ENCODE assay signal across 8 cellular contexts in the genomic region with DNA sequence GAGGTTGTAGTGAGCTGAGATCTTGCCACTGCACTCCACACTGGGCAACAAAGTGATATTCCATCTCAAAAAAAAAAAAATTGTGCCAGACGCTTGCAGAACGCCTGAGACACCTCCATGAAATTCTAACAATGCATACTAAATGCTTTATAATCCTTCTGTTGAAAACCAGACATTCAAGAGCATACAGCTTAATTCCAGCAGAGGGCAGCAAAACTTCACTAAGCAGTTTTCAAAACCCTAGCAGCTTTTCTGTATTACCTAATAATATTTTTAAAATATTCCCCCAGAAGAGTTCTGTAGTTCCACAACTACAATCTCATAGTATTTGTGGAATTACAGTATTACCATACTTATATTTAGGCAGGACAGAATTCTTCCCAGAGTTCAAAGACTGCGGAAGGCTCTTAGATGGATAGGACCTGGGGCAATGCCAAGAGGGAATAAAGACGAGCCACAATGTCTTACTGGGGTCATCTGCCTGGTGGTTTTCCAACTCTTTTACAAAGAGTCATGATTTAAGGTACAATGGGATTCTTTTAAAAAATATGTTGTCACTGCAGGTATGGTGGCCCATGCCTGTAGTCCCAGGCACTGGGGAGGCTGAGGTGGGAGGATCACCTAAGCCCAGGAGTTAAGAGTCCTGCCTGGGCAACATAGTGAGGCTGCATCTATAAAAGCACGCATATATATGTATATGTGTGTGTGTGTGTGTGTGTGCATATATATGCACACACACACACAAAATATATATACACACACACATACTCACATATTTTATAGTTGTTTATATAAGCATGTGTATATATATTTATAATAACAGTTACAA. TPM values are rescaled to one million over a fixed set of nuclear protein-coding genes. Genes with fewer than 3 reads are reported as not detected.
DNase-seq lines count a peak whose midpoint lies in the region; ATAC-seq, FAIRE-seq and TF ChIP-seq lines count a peak whose summit lies in the region.

No MANE protein-coding gene starts in this region.

- CTCF ChIA-PET in mammary epithelial cell (lab: Charles Lee; ENCODE audit: low non-redundant PET) = interaction anchor here (0.6 to 1.1 kb wide), 6 partner anchors 54 to 302 kb away, joined by 3 to 19 read pairs (median 5); a partner anchor contains a TSS

- H3K9me3 Mint-ChIP-seq in T-helper 2 cell treated with Interferon-gamma antibody and Interleukin-4, amounts not matched to agents 5 μg/mL and 100 μg/mL, for 36 hours = peaks cover 5% of the 10 kb centered on the region

- BruUV-seq in mammary epithelial cell (replicated peaks; lab: Mats Ljungman, UMichigan) = no TSS peak

- H3K36me3 Mint-ChIP-seq in T-helper 2 cell treated with Interferon-gamma antibody and Interleukin-4, amounts not matched to agents 5 μg/mL and 100 μg/mL, for 36 hours (ENCODE audit: low read depth) = peaks cover 3% of the 10 kb centered on the region

- no peak overlapping the region for H3K4me3 Mint-ChIP-seq in T-helper 2 cell treated with Interferon-gamma antibody and Interleukin-4, amounts not matched to agents 5 μg/mL and 100 μg/mL, for 36 hours

- H3K9me3 ChIP-seq in MM.1S (replicated peaks; ENCODE audit: insufficient read depth, low read length) (no peaks in the 10 kb centered on the region), SJCRH30 (replicated peaks) (no peaks in the 10 kb centered on the region), mammary epithelial cell (replicated peaks; ENCODE audit: insufficient read depth, low read length) (no peaks in the 10 kb centered on the region), keratinocyte (ENCODE audit: control insufficient read depth, low read depth, low read length) (no peaks in the 10 kb centered on the region)

- TF ChIP-seq CTCF in MM.1S (IDR thresholded peaks at IDR 0.05; ENCODE audit: low read length) (peak; percentile 79), mammary epithelial cell (conservative IDR thresholded peaks at IDR 0.05 in 1 of 2, IDR thresholded peaks at IDR 0.05 in 1 of 2; ENCODE audit: extremely low read depth in 1 of 2, insufficient read depth in 1 of 2, low read depth in 1 of 2, low read length in 2 of 2) (peak; percentile 80 to 83), keratinocyte (optimal IDR thresholded peaks at IDR 0.05 in 1 of 3, IDR thresholded peaks at IDR 0.05 in 1 of 3, conservative IDR thresholded peaks at IDR 0.05 in 1 of 3; ENCODE audit: extremely low read depth in 1 of 3, insufficient read depth in 2 of 3, low read length in 3 of 3) (peak in 2 of 3 experiments; percentile 59 to 62)

- H3K9ac ChIP-seq in MM.1S (ENCODE audit: low read length) (no peak overlapping the region), mammary epithelial cell (ENCODE audit: insufficient read depth, low read length) (no peak overlapping the region), keratinocyte (ENCODE audit: control insufficient read depth, extremely low read depth, insufficient read depth, low read length) (no peak overlapping the region)

- H3K27me3 ChIP-seq in MM.1S (replicated peaks; ENCODE audit: insufficient read depth, low read length) (no peaks in the 10 kb centered on the region), SJCRH30 (no peaks in the 10 kb centered on the region), mammary epithelial cell (ENCODE audit: insufficient read depth, low read length) (no peaks in the 10 kb centered on the region), keratinocyte (ENCODE audit: control insufficient read depth, extremely low read depth, insufficient read depth, low read length) (no peaks in the 10 kb centered on the region)

- H3K4me2 ChIP-seq in MM.1S (ENCODE audit: low read depth, low read length) (no peak overlapping the region), mammary epithelial cell (ENCODE audit: insufficient read depth, low read depth, low read length) (no peak overlapping the region), keratinocyte (ENCODE audit: control insufficient read depth, extremely low read depth, insufficient read depth, low read depth, low read length) (no peak overlapping the region)

- H3K4me1 ChIP-seq in MM.1S (ENCODE audit: low read length) (no peaks in the 10 kb centered on the region), SJCRH30 (no peaks in the 10 kb centered on the region), mammary epithelial cell (ENCODE audit: insufficient read depth, low read length) (peaks cover 9% of the 10 kb centered on the region), keratinocyte (ENCODE audit: control insufficient read depth, extremely low read depth, insufficient read depth, low read length) (peaks cover 11% of the 10 kb centered on the region)

- no peaks in the 10 kb centered on the region for H3K9me2 ChIP-seq in MM.1S (replicated peaks; ENCODE audit: insufficient read depth, low read length)

- no peaks in the 10 kb centered on the region for H3F3A ChIP-seq in MM.1S (ENCODE audit: insufficient read depth, low read length)

- no peaks in the 10 kb centered on the region for H3K36me3 ChIP-seq in MM.1S (replicated peaks; ENCODE audit: insufficient read depth, low read length)
- no peaks in the 10 kb centered on the region for H3K36me3 ChIP-seq in SJCRH30
- H3K36me3 ChIP-seq in mammary epithelial cell (ENCODE audit: insufficient read depth, low read length) = no peaks in the 10 kb centered on the region
- no peaks in the 10 kb centered on the region for H3K36me3 ChIP-seq in keratinocyte (ENCODE audit: control insufficient read depth in 2 of 2, extremely low read depth in 1 of 2, insufficient read depth in 2 of 2, low read length in 2 of 2)

- peak in 3 of 5 experiments; percentile 23 to 72 (median 46) for DNase-seq in T-helper 2 cell
- DNase-seq in T-helper 2 cell treated with Interferon-gamma antibody and Interleukin-4, amounts not matched to agents 5 μg/mL and 100 μg/mL, for 36 hours (ENCODE audit: low spot score) = no peak
- DNase-seq in MM.1S = peak; percentile 68
- peak; percentile 41 to 81 for DNase-seq in SJCRH30
- peak; percentile 52 for DNase-seq in mammary epithelial cell
- DNase-seq in keratinocyte (ENCODE audit: low read depth, low spot score) = no peak
- DNase-seq in stimulated activated CD8-positive, alpha-beta memory T cell treated with anti-CD3 and anti-CD28 coated beads, Interleukin-12 subunit alpha, Interleukin-12 subunit beta, amount 100 ng/mL, for 1 hour (ENCODE audit: low read depth) = peak; percentile 42

- H3K27ac ChIP-seq in MM.1S (ENCODE audit: low read length) (no peak overlapping the region), SJCRH30 (no peak overlapping the region), mammary epithelial cell (ENCODE audit: insufficient read depth, low read depth, low read length) (no peak overlapping the region), keratinocyte (ENCODE audit: control insufficient read depth, insufficient read depth, low read length) (no peak overlapping the region)

- in situ Hi-C loops in mammary epithelial cell (cut with MboI; ENCODE audit: low sequenced_read_pairs in 2 of 2) = loop anchor here (5.0 to 10.0 kb wide), 2 partner anchors 92 to 290 kb away; no protein-coding TSS in a partner anchor

- 26% methylated on average over 5 of the region's 5 CpGs for WGBS in mammary epithelial cell (ENCODE audit: low coverage, missing lambda C conversion rate)

- intact Hi-C loops in mammary epithelial cell (cut with micrococcal nuclease) = loop anchor here (1.0 to 5.0 kb wide), 6 partner anchors 50 to 525 kb away; a partner anchor contains a TSS

- peak; percentile 53 for FAIRE-seq in keratinocyte (lab: Jason Lieb, UNC)

- H3K27me3 Mint-ChIP-seq in T-helper 2 cell treated with Interferon-gamma antibody and Interleukin-4, amounts not matched to agents 5 μg/mL and 100 μg/mL, for 36 hours (ENCODE audit: low read depth) = no peaks in the 10 kb centered on the region

- no peak for ATAC-seq in HG03039 (IDR thresholded peaks at IDR 0.05; ENCODE audit: unreplicated experiment)

- H3K27ac Mint-ChIP-seq in T-helper 2 cell treated with Interferon-gamma antibody and Interleukin-4, amounts not matched to agents 5 μg/mL and 100 μg/mL, for 36 hours = no peak overlapping the region

- H3K79me2 ChIP-seq in MM.1S (ENCODE audit: low read length) = no peaks in the 10 kb centered on the region
- H3K79me2 ChIP-seq in mammary epithelial cell (ENCODE audit: insufficient read depth, low read length) = no peaks in the 10 kb centered on the region
- no peaks in the 10 kb centered on the region for H3K79me2 ChIP-seq in keratinocyte (ENCODE audit: control insufficient read depth, insufficient read depth, low read length)

- no peak overlapping the region for H3K4me3 ChIP-seq in MM.1S (ENCODE audit: low read length)
- H3K4me3 ChIP-seq in SJCRH30 = no peak overlapping the region
- no peak overlapping the region for H3K4me3 ChIP-seq in mammary epithelial cell (replicated peaks in 1 of 3; ENCODE audit: insufficient read depth in 1 of 3, low read depth in 2 of 3, low read length in 3 of 3)
- H3K4me3 ChIP-seq in keratinocyte (ENCODE audit: control insufficient read depth in 2 of 3, extremely low read depth in 1 of 3, insufficient read depth in 2 of 3, low read depth in 1 of 3, low read length in 3 of 3) = no peak overlapping the region

- H2AFZ ChIP-seq in MM.1S (ENCODE audit: low read length) = no peak overlapping the region
- H2AFZ ChIP-seq in mammary epithelial cell (ENCODE audit: low read depth, low read length) = no peak overlapping the region
- H2AFZ ChIP-seq in keratinocyte (ENCODE audit: control insufficient read depth, low read length) = no peak overlapping the region

- H4K20me1 ChIP-seq in MM.1S (ENCODE audit: insufficient read depth, low read length) = no peaks in the 10 kb centered on the region
- H4K20me1 ChIP-seq in mammary epithelial cell (ENCODE audit: insufficient read depth, low read length) = no peaks in the 10 kb centered on the region
- H4K20me1 ChIP-seq in keratinocyte (ENCODE audit: control insufficient read depth, extremely low read depth, insufficient read depth, low read length) = no peaks in the 10 kb centered on the region

- no peaks in the 10 kb centered on the region for H3K9me1 ChIP-seq in keratinocyte (ENCODE audit: control insufficient read depth, extremely low read depth, insufficient read depth, low read length)

- dilution Hi-C loops in mammary epithelial cell (cut with HindIII; ENCODE audit: low sequenced_read_pairs) = loop anchor here (25.0 kb wide), 1 partner anchor 385 kb away; no protein-coding TSS in a partner anchor
- dilution Hi-C loops in keratinocyte (cut with MboI; ENCODE audit: extremely low pct_ligation_motif_present, low sequenced_read_pairs) = loop anchor here (25.0 kb wide), 1 partner anchor 285 kb away; no protein-coding TSS in a partner anchor

- H3K4me1 Mint-ChIP-seq in T-helper 2 cell treated with Interferon-gamma antibody and Interleukin-4, amounts not matched to agents 5 μg/mL and 100 μg/mL, for 36 hours (ENCODE audit: low read depth) = peaks cover 22% of the 10 kb centered on the region

RNA-seq across cellular contexts. Expression of a gene that starts 19.6 kb away (rescaled TPM):
- total RNA-seq in SJCRH30 (2014; rRNA removed; shearing (Covaris generic)) = 56.7 and 63.4 TPM in 2 replicates
- 10 to 100 TPM; 46.7 to 47.5 TPM for total RNA-seq in mammary epithelial cell
- polyA plus RNA-seq in mammary epithelial cell = 20.3 TPM
- 47.5 TPM for polyA minus RNA-seq in mammary epithelial cell
- polyA plus RNA-seq in keratinocyte = 20.0 to 38.6 TPM (median 26.7 TPM) in 3 replicates
- 76.2 TPM for polyA plus RNA-seq in keratinocyte (2011; ENCODE audit: low read depth)
- polyA plus RNA-seq in keratinocyte (2011; cell fraction: cytosol; rRNA removed) = 14.7 and 26.1 TPM in 2 replicates
- polyA plus RNA-seq in keratinocyte (2011; cell fraction: nucleus; rRNA removed) = 26.4 and 36.9 TPM in 2 replicates
- 18.6 and 24.3 TPM in 2 replicates for polyA plus RNA-seq in keratinocyte (2012; ENCODE audit: low replicate concordance)
- polyA minus RNA-seq in keratinocyte = 15.3 to 49.7 TPM (median 29.0 TPM) in 3 replicates
- 29.4 TPM for polyA minus RNA-seq in keratinocyte (2011; cell fraction: cytosol; rRNA and poly(A)+ RNA removed)
- 33.7 and 52.7 TPM in 2 replicates for polyA minus RNA-seq in keratinocyte (2011; cell fraction: nucleus; rRNA and poly(A)+ RNA removed)

Comparison
In these comparisons a context has a peak if more than half of its experiments do, and no peak if none do; other contexts are left out.
1. DNase-seq: peak in T-helper 2 cell (3 of 5), MM.1S (single experiment), SJCRH30 (2 of 2), mammary epithelial cell (single experiment) and stimulated activated CD8-positive, alpha-beta memory T cell treated with anti-CD3 and anti-CD28 coated beads, Interleukin-12 subunit alpha, Interleukin-12 subunit beta, amount 100 ng/mL, for 1 hour (single experiment); none in T-helper 2 cell treated with Interferon-gamma antibody and Interleukin-4, amounts not matched to agents 5 μg/mL and 100 μg/mL, for 36 hours (single experiment) and keratinocyte (single experiment).
2. Peak in every context shown above with its lines, with median percentiles within 50 percentile points of each other: CTCF ChIP-seq.